ENCODE assay signal across 11 cellular contexts in the genomic region with DNA sequence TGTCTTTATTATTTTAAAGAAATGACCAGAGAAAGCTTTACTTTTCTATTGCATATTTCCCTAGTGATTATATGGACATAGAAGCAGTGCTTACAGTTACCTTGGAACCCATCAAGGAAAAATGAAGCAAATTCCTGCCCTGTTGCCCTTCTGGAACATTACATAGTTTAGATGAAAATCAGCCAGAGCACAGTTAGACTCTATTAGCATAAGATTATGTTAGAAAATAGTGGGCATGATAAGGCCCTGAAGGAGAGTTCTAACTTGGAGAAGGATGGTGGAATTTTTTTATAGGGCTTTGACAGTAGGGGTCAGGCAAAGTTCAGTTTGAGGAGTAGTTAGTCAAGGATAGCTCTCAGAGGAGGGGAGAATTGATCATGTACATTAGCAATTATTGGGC.
A peak's percentile ranks its signal among the peaks of the same experiment; 100 is the strongest.
DNase-seq lines count a peak whose midpoint lies in the region; ATAC-seq and TF ChIP-seq lines count a peak whose summit lies in the region.
"Had no signal": no experiment of that assay in that cellular context is flagged by ENCODE, and none has a peak within 500 bp of the region (broad histone marks: within the 10 kb centered on the region; RNA-seq: fewer than 3 reads in every experiment).

No MANE protein-coding gene starts in this region.

- H2BK5ac ChIP-seq in neuronal stem cell (ENCODE audit: low read length): no peak overlapping the region

- no peak overlapping the region for H3K4me2 ChIP-seq in neuronal stem cell (ENCODE audit: insufficient read depth, low read length, poor library complexity, severe bottlenecking)

- H2AK5ac ChIP-seq in neuronal stem cell (ENCODE audit: low read depth, low read length): no peak overlapping the region

- no peak overlapping the region for H2BK15ac ChIP-seq in neuronal stem cell (ENCODE audit: low read length)

- H3K27ac Mint-ChIP-seq in memory B cell: peak overlapping the region; percentile 35

- DNase-seq in GM10248 (ENCODE audit: extremely low spot score) (no peak), LNCaP clone FGC (ENCODE audit: low read depth) (no peak), brain microvascular endothelial cell (peak; percentile 19), memory B cell (ENCODE audit: low spot score in 2 of 2) (no peak), neuronal stem cell (ENCODE audit: low spot score) (no peak)
- DNase-seq: NCI-H1417 treated with DMSO at 0.1 percent for 48 hours, NCI-H2029 treated with DMSO at 0.1 percent for 48 hours, SIG-M5 had no signal

- no peak overlapping the region for H3K4me3 ChIP-seq in LNCaP clone FGC (ENCODE audit: low read depth, low read length)
- no peak overlapping the region for H3K4me3 ChIP-seq in brain microvascular endothelial cell (ENCODE audit: low read depth, low read length)
- no peak overlapping the region for H3K4me3 ChIP-seq in neuronal stem cell (ENCODE audit: low read length in 2 of 2)

- H3K9me3 ChIP-seq in neuronal stem cell (replicated peaks in 1 of 2; ENCODE audit: control insufficient read depth in 2 of 2, insufficient read depth in 1 of 2, low read depth in 1 of 2, low read length in 2 of 2): no peaks in the 10 kb centered on the region

- TF ChIP-seq CTCF in GM10248 (IDR thresholded peaks at IDR 0.05; ENCODE audit: control extremely low read depth, extremely low read depth, low read depth, missing control alignments) (peak; percentile 2), LNCaP clone FGC (IDR thresholded peaks at IDR 0.05; ENCODE audit: control insufficient read depth, extremely low read depth, insufficient read depth) (peak; percentile 32), brain microvascular endothelial cell (IDR thresholded peaks at IDR 0.05; ENCODE audit: low read depth, low read length, missing control alignments) (no peak)

- no peak overlapping the region for H2BK12ac ChIP-seq in neuronal stem cell (ENCODE audit: low read length)

- ATAC-seq in memory B cell (ENCODE audit: low read depth) (no peak), GM21526 (IDR thresholded peaks at IDR 0.05; ENCODE audit: low FRiP score, unreplicated experiment) (no peak), HG02759 (IDR thresholded peaks at IDR 0.05; ENCODE audit: unreplicated experiment) (no peak), HG02852 (IDR thresholded peaks at IDR 0.05; ENCODE audit: unreplicated experiment) (no peak)

- no peaks in the 10 kb centered on the region for H3K36me3 ChIP-seq in brain microvascular endothelial cell (replicated peaks)
- H3K36me3 ChIP-seq in neuronal stem cell (replicated peaks in 1 of 2; ENCODE audit: control insufficient read depth in 2 of 2, insufficient read depth in 2 of 2, low read length in 2 of 2): no peaks in the 10 kb centered on the region

- H3K18ac ChIP-seq in neuronal stem cell (ENCODE audit: low read length): no peak overlapping the region

- no peak overlapping the region for H4K8ac ChIP-seq in neuronal stem cell (ENCODE audit: low read depth, low read length)

- H3K4me1 ChIP-seq in neuronal stem cell (ENCODE audit: control insufficient read depth in 2 of 2, insufficient read depth in 1 of 2, low read depth in 1 of 2, low read length in 2 of 2): peaks cover 8 to 10% of the 10 kb centered on the region in 2 donors

- H3K9ac ChIP-seq in neuronal stem cell (ENCODE audit: low read depth, low read length, poor library complexity): no peak overlapping the region

- POLR2A ChIA-PET in GM10248 (lab: Yijun Ruan, JAX): no interaction called here

- H3K4me1 Mint-ChIP-seq in memory B cell: peaks cover 46% of the 10 kb centered on the region

- no peak overlapping the region for H2BK120ac ChIP-seq in neuronal stem cell (ENCODE audit: low read depth, low read length)

- H3K27me3 ChIP-seq in brain microvascular endothelial cell (replicated peaks): no peaks in the 10 kb centered on the region
- H3K27me3 ChIP-seq in neuronal stem cell (ENCODE audit: control insufficient read depth in 3 of 3, insufficient read depth in 3 of 3, low read depth in 1 of 3, low read length in 3 of 3): no peaks in the 10 kb centered on the region

- no peak overlapping the region for H3K4ac ChIP-seq in neuronal stem cell (ENCODE audit: low read length)

- no peak overlapping the region for H4K91ac ChIP-seq in neuronal stem cell (ENCODE audit: low read depth, low read length, poor library complexity)

- H3K27ac ChIP-seq in brain microvascular endothelial cell: no peak overlapping the region
- no peak overlapping the region for H3K27ac ChIP-seq in neuronal stem cell (replicated peaks; ENCODE audit: low read length)

- no peaks in the 10 kb centered on the region for H3K79me1 ChIP-seq in neuronal stem cell (ENCODE audit: low read depth, low read length)

- no peak overlapping the region for H3K4me3 Mint-ChIP-seq in memory B cell

- H3K27me3 Mint-ChIP-seq in memory B cell: no peaks in the 10 kb centered on the region

- H3K9me3 Mint-ChIP-seq in memory B cell: no peaks in the 10 kb centered on the region

- peaks cover 17% of the 10 kb centered on the region for H3K36me3 Mint-ChIP-seq in memory B cell

- H2AFZ ChIP-seq in neuronal stem cell (ENCODE audit: low read length): no peak overlapping the region

- no peak overlapping the region for H3K14ac ChIP-seq in neuronal stem cell (ENCODE audit: low read length)

- CTCF ChIA-PET in GM10248 (lab: Yijun Ruan, JAX): interaction anchor here (0.8 to 9.5 kb wide), 5 partner anchors 10 to 338 kb away, joined by 3 to 69 read pairs (median 7); no protein-coding TSS in a partner anchor

- in situ Hi-C loops in brain microvascular endothelial cell (cut with HindIII; ENCODE audit: low pct_ligation_motif_present, low sequenced_read_pairs): no loop called here

- no peak overlapping the region for H3K23ac ChIP-seq in neuronal stem cell (ENCODE audit: low read depth, low read length, poor library complexity)
